11 cellular contexts compared by ENCODE assay signal in genomic region chr4:161419822-161420221, GRCh38.
A peak's percentile ranks its signal among the peaks of the same experiment; 100 is the strongest.
DNase-seq lines count a peak whose midpoint lies in the region; ATAC-seq, FAIRE-seq and TF ChIP-seq lines count a peak whose summit lies in the region.
"Had no signal": no experiment of that assay in that cellular context is flagged by ENCODE, and none has a peak within 500 bp of the region (broad histone marks: within the 10 kb centered on the region; RNA-seq: fewer than 3 reads in every experiment).

No MANE protein-coding gene starts in this region.

- no peak for TF ChIP-seq POLR2A in erythroblast (IDR thresholded peaks at IDR 0.05; ENCODE audit: low read length)

- no peaks in the 10 kb centered on the region; the same call in 1 of the 2 replicates for H3K27me3 ChIP-seq in MG63
- H3K27me3 ChIP-seq in pancreas: no peaks in the 10 kb centered on the region

- no peaks in the 10 kb centered on the region for H3K4me1 ChIP-seq in pancreas

- peak in 3 of 4 donors; percentile 61 to 80 (median 65) for ATAC-seq in pancreas
- no peak for ATAC-seq in GM18870 (IDR thresholded peaks at IDR 0.05; ENCODE audit: unreplicated experiment)
- no peak for ATAC-seq in HG03175 (IDR thresholded peaks at IDR 0.05; ENCODE audit: unreplicated experiment)
- ATAC-seq: activated naive CD8-positive, alpha-beta T cell treated with anti-CD3 and anti-CD28 coated beads, Interleukin-2, amount 50 U/mL, for 24 hours; natural killer cell treated with Interleukin-12 subunit alpha and Interleukin-12 subunit beta and Interleukin-15 and Interleukin-18, amount 100 ng/mL, for 72 hours had no signal

- H3K4me3 ChIP-seq in MG63: no peak overlapping the region
- no peak overlapping the region for H3K4me3 ChIP-seq in astrocyte of the spinal cord (ENCODE audit: low read depth, low read length)
- H3K4me3 ChIP-seq in pancreas: no peak overlapping the region

- 33 to 47% methylated on average over 1 of the region's 1 CpG for WGBS in pancreas, 2 donors

- intact Hi-C loops in pancreas (cut with DNase I): no loop called here

- FAIRE-seq in pancreas (lab: Jason Lieb, UNC): no peak

- TF ChIP-seq CTCF in astrocyte of the spinal cord (IDR thresholded peaks at IDR 0.05; ENCODE audit: low read depth, low read length): peak; percentile 7
- peak in 2 of 4 donors; percentile 10 to 14 for TF ChIP-seq CTCF in pancreas (IDR thresholded peaks at IDR 0.05)

- H3K27ac ChIP-seq in pancreas: no peak overlapping the region

- DNase-seq in DMS53 (lab: John Stamatoyannopoulos, UW): peak; percentile 39
- no peak for DNase-seq in DMS53 treated with DMSO at 0.1 percent for 48 hours (lab: John Stamatoyannopoulos, UW; ENCODE audit: unreplicated experiment)
- peak; percentile 26 for DNase-seq in MG63
- no peak for DNase-seq in astrocyte of the spinal cord (ENCODE audit: low read depth, low spot score)
- no peak for DNase-seq in pancreas
- DNase-seq in erythroblast (lab: John Stamatoyannopoulos, UW): no peak
- DNase-seq: activated naive CD8-positive, alpha-beta T cell treated with anti-CD3 and anti-CD28 coated beads, Interleukin-2, amount 50 U/mL, for 24 hours; NCI-H1694 had no signal

- H3K36me3 ChIP-seq in MG63: no peaks in the 10 kb centered on the region
- H3K36me3 ChIP-seq in pancreas: no peaks in the 10 kb centered on the region

- no peaks in the 10 kb centered on the region for H3K9me3 ChIP-seq in MG63
- H3K9me3 ChIP-seq in pancreas: no peaks in the 10 kb centered on the region

- in situ Hi-C loops in astrocyte of the spinal cord (cut with HindIII; ENCODE audit: low sequenced_read_pairs): no loop called here

Comparison
In these comparisons a context has a peak if more than half of its experiments do, and no peak if none do; other contexts are left out.
1. DNase-seq: peak in DMS53 (single experiment) and MG63 (single experiment); none in DMS53 treated with DMSO at 0.1 percent for 48 hours (single experiment), astrocyte of the spinal cord (single experiment), pancreas (0 of 6) and erythroblast (0 of 2).
2. ATAC-seq: peak in pancreas (3 of 4); none in GM18870 (single experiment) and HG03175 (single experiment).